ENCODE assay signal across 8 cellular contexts in genomic region chr16:2009791-2010510, GRCh38. TPM values are rescaled to one million over a fixed set of nuclear protein-coding genes. Genes with fewer than 3 reads are reported as not detected.
DNase-seq lines count a peak whose midpoint lies in the region; ATAC-seq and TF ChIP-seq lines count a peak whose summit lies in the region.

Gene ZNF598, minus strand, starts transcription at chr16:2009821.

- peak within 1 kb of the TSS; percentile 77 for H3K4me3 ChIP-seq in GM06990 (replicated peaks; ENCODE audit: low read depth, low read length)
- H3K4me3 ChIP-seq in HFF-Myc (replicated peaks; ENCODE audit: low read depth, low read length), result peak within 1 kb of the TSS; percentile 69
- peak within 1 kb of the TSS; percentile 75 to 94 for H3K4me3 ChIP-seq in ascending aorta

- TF ChIP-seq CTCF in GM06990 (IDR thresholded peaks at IDR 0.05; ENCODE audit: insufficient read depth, low read length, poor library complexity, severe bottlenecking) (no peak), HFF-Myc (IDR thresholded peaks at IDR 0.05; ENCODE audit: low read depth, low read length, missing control alignments) (no peak), ascending aorta (IDR thresholded peaks at IDR 0.05) (no peak)

- no peaks in the 10 kb centered on the region for H3K9me3 ChIP-seq in ascending aorta

- ATAC-seq in GM21528 (IDR thresholded peaks at IDR 0.05; ENCODE audit: low FRiP score, unreplicated experiment), result no peak

- H3K36me3 ChIP-seq in GM06990 (ENCODE audit: control insufficient read depth, insufficient read depth, low read length) (peaks cover 7% of the 10 kb centered on the region), ascending aorta (no peaks in the 10 kb centered on the region)

- intact Hi-C loops in T-helper 2 cell treated with Interferon-gamma antibody and Interleukin-4, amounts not matched to agents 100 ng/mL and 5 ng/mL, for 36 hours (cut with micrococcal nuclease), result loop anchor here (1.0 to 5.0 kb wide), 2 partner anchors 38 to 145 kb away; partner anchors contain the start of genes TBL3 and TRAF7
- intact Hi-C loops in ascending aorta (cut with DNase I), result no loop called here

- peaks cover 17 to 28% of the 10 kb centered on the region in 2 donors for H3K4me1 ChIP-seq in ascending aorta

- H3K27ac ChIP-seq in ascending aorta, result peak within 1 kb of the TSS; percentile 89

- H3K27me3 ChIP-seq in GM06990 (replicated peaks; ENCODE audit: control insufficient read depth, insufficient read depth, low read length) (no peaks in the 10 kb centered on the region), ascending aorta (no peaks in the 10 kb centered on the region)

- peak; percentile 89 for DNase-seq in GM06990 (ENCODE audit: extremely low read depth, insufficient read length)
- no peak for DNase-seq in HFF-Myc (ENCODE audit: extremely low read depth, low read depth)
- DNase-seq in NCI-H1092 treated with DMSO at 0.1 percent for 48 hours (lab: John Stamatoyannopoulos, UW), result peak; percentile 81
- DNase-seq in ascending aorta (ENCODE audit: low spot score in 2 of 2), result peak in 1 of 2 donors; percentile 89
- DNase-seq in hepatic stellate cell (ENCODE audit: low spot score), result peak; percentile 94
- peak; percentile 51 for DNase-seq in renal cortical epithelial cell (ENCODE audit: low read depth)

RNA-seq across cellular contexts. Expression of gene ZNF598, which starts in this region (rescaled TPM):
- total RNA-seq in T-helper 2 cell treated with Interferon-gamma antibody and Interleukin-4, amounts not matched to agents 100 ng/mL and 5 ng/mL, for 36 hours, result 58.9 and 63.6 TPM in 2 replicates
- total RNA-seq in ascending aorta (31.1 TPM), renal cortical epithelial cell (10.1 and 22.4 TPM in 2 replicates)
